1 cellular context compared by ENCODE assay signal in the genomic region with DNA sequence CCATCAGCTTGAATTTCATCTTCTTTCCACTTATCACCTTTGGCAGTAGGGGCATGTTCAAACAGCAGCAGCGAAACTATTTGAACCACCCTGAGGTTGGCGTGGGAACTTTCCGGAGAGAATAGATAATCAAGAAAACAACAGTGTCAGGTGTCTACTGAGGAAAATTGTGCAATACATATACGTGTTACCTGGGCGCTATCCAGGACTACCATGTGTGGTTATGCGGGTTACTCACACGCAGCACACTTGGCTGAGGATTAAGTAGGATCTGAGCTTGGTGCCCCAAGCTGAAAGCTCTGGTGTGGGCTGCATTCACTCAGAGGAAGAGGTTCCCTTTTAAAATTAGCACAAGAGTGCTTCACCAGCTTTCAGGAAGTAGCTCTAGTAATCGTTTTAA.
A peak's percentile ranks its signal among the peaks of the same experiment; 100 is the strongest.
TF ChIP-seq lines count a peak whose summit lies in the region.

No MANE protein-coding gene starts in this region.

TF ChIP-seq in HepG2, 621 proteins besides CTCF, POLR2A, EP300 and RAD21 (continued from another document):
- TF ChIP-seq ZNF607 (CRISPR knock-in tag; IDR thresholded peaks at IDR 0.05; ENCODE audit: borderline replicate concordance): no peak
- no peak for TF ChIP-seq ZNF256 (CRISPR knock-in tag; conservative IDR thresholded peaks at IDR 0.05)
- TF ChIP-seq SIX4 (CRISPR knock-in tag; IDR thresholded peaks at IDR 0.05): peak; percentile 24; the same call in 1 of the 2 replicates
- peak; percentile 83 for TF ChIP-seq CEBPB (IDR thresholded peaks at IDR 0.05; ENCODE audit: borderline replicate concordance, low read depth, low read length)
- peak; percentile 52 for TF ChIP-seq CEBPG (CRISPR knock-in tag; IDR thresholded peaks at IDR 0.05)
- no peak for TF ChIP-seq PLSCR1 (CRISPR knock-in tag; IDR thresholded peaks at IDR 0.05; ENCODE audit: borderline replicate concordance)
- TF ChIP-seq ZMAT5 (CRISPR knock-in tag; IDR thresholded peaks at IDR 0.05; ENCODE audit: borderline replicate concordance, low read depth): no peak
- TF ChIP-seq FOXK1 (CRISPR knock-in tag; IDR thresholded peaks at IDR 0.05; ENCODE audit: borderline replicate concordance, low read depth): no peak
- no peak for TF ChIP-seq SAFB2 (CRISPR knock-in tag; IDR thresholded peaks at IDR 0.05; ENCODE audit: borderline replicate concordance, low read depth)
- no peak for TF ChIP-seq ZNF552 (CRISPR knock-in tag; IDR thresholded peaks at IDR 0.05; ENCODE audit: borderline replicate concordance)
- TF ChIP-seq, protein P1, sequence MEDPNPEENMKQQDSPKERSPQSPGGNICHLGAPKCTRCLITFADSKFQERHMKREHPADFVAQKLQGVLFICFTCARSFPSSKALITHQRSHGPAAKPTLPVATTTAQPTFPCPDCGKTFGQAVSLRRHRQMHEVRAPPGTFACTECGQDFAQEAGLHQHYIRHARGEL (CRISPR knock-in tag; IDR thresholded peaks at IDR 0.05): no peak
- no peak for TF ChIP-seq KLF6 (CRISPR knock-in tag; IDR thresholded peaks at IDR 0.05)
- TF ChIP-seq HOMEZ (CRISPR knock-in tag; IDR thresholded peaks at IDR 0.05; ENCODE audit: low read depth): no peak
- TF ChIP-seq PHF20 (CRISPR knock-in tag; IDR thresholded peaks at IDR 0.05): no peak
- no peak for TF ChIP-seq DNMT3B (CRISPR knock-in tag; conservative IDR thresholded peaks at IDR 0.05)
- TF ChIP-seq EED (CRISPR knock-in tag; IDR thresholded peaks at IDR 0.05): no peak
- no peak for TF ChIP-seq ARID3A (IDR thresholded peaks at IDR 0.05; ENCODE audit: low read depth, low read length)
- TF ChIP-seq HOXA3 (CRISPR knock-in tag; IDR thresholded peaks at IDR 0.05): no peak
- TF ChIP-seq BORCS8-MEF2B (CRISPR knock-in tag; IDR thresholded peaks at IDR 0.05): no peak
- no peak for TF ChIP-seq FOSL2 (CRISPR knock-in tag; IDR thresholded peaks at IDR 0.05)
- no peak for TF ChIP-seq ZBTB1 (CRISPR knock-in tag; IDR thresholded peaks at IDR 0.05; ENCODE audit: borderline replicate concordance)
- no peak for TF ChIP-seq ZNF710 (CRISPR knock-in tag; IDR thresholded peaks at IDR 0.05; ENCODE audit: borderline replicate concordance)
TF ChIP-seq in HepG2: peak in this region for 3.
